2 cellular contexts compared by ENCODE assay signal in genomic region chr20:54161008-54161820, GRCh38.
TF ChIP-seq lines count a peak whose summit lies in the region.

No MANE protein-coding gene starts in this region.

TF ChIP-seq in GM23338, 12 proteins besides CTCF, POLR2A, EP300 and RAD21:
- no peak for TF ChIP-seq ZNF462 (CRISPR knock-in tag; IDR thresholded peaks at IDR 0.05)
- TF ChIP-seq ETS1 (IDR thresholded peaks at IDR 0.05), result no peak
- TF ChIP-seq CREB1 (CRISPR knock-in tag; IDR thresholded peaks at IDR 0.05; ENCODE audit: low read depth), result no peak
- TF ChIP-seq EZH2phosphoT487 (IDR thresholded peaks at IDR 0.05; ENCODE audit: unreplicated experiment), result no peak
- TF ChIP-seq JUNB (IDR thresholded peaks at IDR 0.05; ENCODE audit: unreplicated experiment), result no peak
- TF ChIP-seq POLR2AphosphoS5 (IDR thresholded peaks at IDR 0.05; ENCODE audit: low read depth), result no peak
- TF ChIP-seq REST (IDR thresholded peaks at IDR 0.05; ENCODE audit: unreplicated experiment), result no peak
- TF ChIP-seq STAT1 (IDR thresholded peaks at IDR 0.05; ENCODE audit: unreplicated experiment), result no peak
- no peak for TF ChIP-seq NANOG (IDR thresholded peaks at IDR 0.05; ENCODE audit: borderline replicate concordance)
- TF ChIP-seq ZNF331 (CRISPR knock-in tag; IDR thresholded peaks at IDR 0.05; ENCODE audit: low read depth), result no peak
- no peak for TF ChIP-seq EZH2 (IDR thresholded peaks at IDR 0.05; ENCODE audit: low read depth, unreplicated experiment)
- no peak for TF ChIP-seq ZNF114 (CRISPR knock-in tag; IDR thresholded peaks at IDR 0.05)

TF ChIP-seq in HepG2, 621 proteins besides CTCF, POLR2A, EP300 and RAD21:
- TF ChIP-seq BHLHE40 (IDR thresholded peaks at IDR 0.05; ENCODE audit: low read length) (peak; percentile 42; the same call in 1 of the 2 replicates), FOXA1 (IDR thresholded peaks at IDR 0.05) (no peak), FOXA1 (CRISPR knock-in tag; IDR thresholded peaks at IDR 0.05) (0 out of 2 replicates have a peak, but pooled peaks have one; percentile 12), REL (CRISPR knock-in tag; conservative IDR thresholded peaks at IDR 0.05) (no peak), KLF11 (CRISPR knock-in tag; IDR thresholded peaks at IDR 0.05) (no peak), ARNT (IDR thresholded peaks at IDR 0.05) (no peak), ZNF552 (CRISPR knock-in tag; IDR thresholded peaks at IDR 0.05; ENCODE audit: borderline replicate concordance) (no peak), ZKSCAN8 (CRISPR knock-in tag; IDR thresholded peaks at IDR 0.05; ENCODE audit: borderline replicate concordance) (peak; percentile 97), ELK4 (CRISPR knock-in tag; IDR thresholded peaks at IDR 0.05; ENCODE audit: borderline replicate concordance) (no peak), ZNF780A (CRISPR knock-in tag; IDR thresholded peaks at IDR 0.05) (no peak), ZNF432 (CRISPR knock-in tag; IDR thresholded peaks at IDR 0.05; ENCODE audit: borderline replicate concordance) (no peak), ZNF800 (CRISPR knock-in tag; IDR thresholded peaks at IDR 0.05) (no peak), SPEN (CRISPR knock-in tag; IDR thresholded peaks at IDR 0.05; ENCODE audit: low read depth) (0 out of 2 replicates have a peak, but pooled peaks have one; percentile 21), FIP1L1 (IDR thresholded peaks at IDR 0.05; ENCODE audit: borderline replicate concordance, insufficient read depth, low read depth, low read length) (no peak), SOX13 (IDR thresholded peaks at IDR 0.05) (no peak), SOX13 (CRISPR knock-in tag; conservative IDR thresholded peaks at IDR 0.05 in 1 of 2, IDR thresholded peaks at IDR 0.05 in 1 of 2) (peak in 1 of 2 experiments; percentile 45; a peak in 1 of 4 replicates), NKX3-1 (CRISPR knock-in tag; IDR thresholded peaks at IDR 0.05) (no peak), MATR3 (CRISPR knock-in tag; IDR thresholded peaks at IDR 0.05) (no peak), ZNF749 (CRISPR knock-in tag; IDR thresholded peaks at IDR 0.05; ENCODE audit: borderline replicate concordance) (no peak), ZMYM3 (CRISPR knock-in tag; IDR thresholded peaks at IDR 0.05) (peak; percentile 68; the same call in 1 of the 2 replicates), ZNF724P (CRISPR knock-in tag; IDR thresholded peaks at IDR 0.05; ENCODE audit: borderline replicate concordance) (no peak), ZSCAN25 (CRISPR knock-in tag; IDR thresholded peaks at IDR 0.05) (no peak), HNF4A (CRISPR knock-in tag; IDR thresholded peaks at IDR 0.05) (peak; percentile 69), MTA1 (CRISPR knock-in tag; IDR thresholded peaks at IDR 0.05; ENCODE audit: borderline replicate concordance) (no peak), RXRB (CRISPR knock-in tag; IDR thresholded peaks at IDR 0.05; ENCODE audit: borderline replicate concordance) (peak; percentile 37; the same call in 1 of the 2 replicates), ZNF543 (CRISPR knock-in tag; IDR thresholded peaks at IDR 0.05) (no peak), UBTF (CRISPR knock-in tag; IDR thresholded peaks at IDR 0.05) (peak; percentile 30; the same call in 1 of the 2 replicates), FOSL1 (CRISPR knock-in tag; IDR thresholded peaks at IDR 0.05; ENCODE audit: borderline replicate concordance) (no peak), SOX5 (CRISPR knock-in tag; IDR thresholded peaks at IDR 0.05; ENCODE audit: borderline replicate concordance) (0 out of 2 replicates have a peak, but pooled peaks have one; percentile 36), HNF4G (IDR thresholded peaks at IDR 0.05; ENCODE audit: borderline replicate concordance, low read depth, low read length) (peak; percentile 13; the same call in 1 of the 2 replicates), HNF4G (CRISPR knock-in tag; IDR thresholded peaks at IDR 0.05; ENCODE audit: borderline replicate concordance, low read depth) (no peak), ZNF878 (CRISPR knock-in tag; IDR thresholded peaks at IDR 0.05) (no peak), ZBTB43 (CRISPR knock-in tag; conservative IDR thresholded peaks at IDR 0.05) (no peak), NFRKB (IDR thresholded peaks at IDR 0.05) (no peak), LBX2 (CRISPR knock-in tag; IDR thresholded peaks at IDR 0.05; ENCODE audit: borderline replicate concordance) (no peak), ZNF782 (CRISPR knock-in tag; IDR thresholded peaks at IDR 0.05; ENCODE audit: borderline replicate concordance) (no peak), TEAD3 (CRISPR knock-in tag; optimal IDR thresholded peaks at IDR 0.05; ENCODE audit: borderline replicate concordance) (peak; percentile 30), CREM (IDR thresholded peaks at IDR 0.05) (0 out of 2 replicates have a peak, but pooled peaks have one; percentile 30), CREM (CRISPR knock-in tag; IDR thresholded peaks at IDR 0.05) (no peak), ZNF761 (CRISPR knock-in tag; conservative IDR thresholded peaks at IDR 0.05) (0 out of 2 replicates have a peak, but pooled peaks have one; percentile 45), ZNF501 (CRISPR knock-in tag; IDR thresholded peaks at IDR 0.05) (0 out of 2 replicates have a peak, but pooled peaks have one; percentile 32)
